In the genomic region with DNA sequence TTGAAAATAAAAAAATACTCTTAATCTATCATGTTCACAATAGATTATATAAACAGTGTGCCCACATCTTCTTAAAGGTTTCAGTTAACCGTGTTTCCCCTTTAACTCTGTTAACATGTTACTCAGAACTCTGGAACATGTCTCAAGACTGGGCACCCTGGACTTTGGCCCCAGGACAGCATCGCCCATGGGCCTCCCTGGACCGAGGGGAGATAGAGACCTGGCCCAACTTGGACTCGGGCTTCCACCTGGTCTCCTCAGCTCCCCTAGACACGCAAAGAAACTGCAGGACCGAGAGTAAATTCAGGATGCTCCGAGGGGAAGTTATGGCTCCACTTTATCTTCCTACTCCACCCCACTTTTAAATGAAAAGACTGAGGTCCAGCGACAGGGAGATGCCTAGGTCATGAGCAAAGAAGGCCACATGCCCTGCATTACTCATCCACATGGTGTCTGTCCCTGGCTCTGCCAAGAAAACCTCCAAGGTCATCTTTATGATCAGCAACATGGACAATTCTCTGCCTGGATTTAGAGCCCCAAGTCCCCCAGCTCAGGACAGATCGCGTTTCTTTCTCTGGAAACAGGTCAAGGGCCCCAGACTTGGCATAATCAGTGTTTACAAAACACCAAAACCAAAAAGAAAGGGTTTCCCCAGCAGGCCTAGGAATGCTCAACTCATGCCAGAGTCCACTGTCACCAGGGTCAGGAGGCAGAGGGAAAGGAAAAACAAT, we compare ENCODE assay signal across 2 cellular contexts.
TF ChIP-seq lines count a peak whose summit lies in the region.

No MANE protein-coding gene starts in this region.

TF ChIP-seq in SK-N-SH, 30 proteins besides CTCF, POLR2A, EP300 and RAD21 (continued from another document):
- no peak for TF ChIP-seq REST (IDR thresholded peaks at IDR 0.05; ENCODE audit: low read depth, low read length)
- TF ChIP-seq JUND (IDR thresholded peaks at IDR 0.05) = 0 out of 2 replicates have a peak, but pooled peaks have one; percentile 27

TF ChIP-seq in SK-N-SH treated with all-trans-retinoic acid at 6 μM for 48 hours, 23 proteins besides CTCF, POLR2A, EP300 and RAD21 (continued from another document):
- TF ChIP-seq ZFP3 (CRISPR knock-in tag; IDR thresholded peaks at IDR 0.05) = no peak
- TF ChIP-seq ZNF8 (CRISPR knock-in tag; IDR thresholded peaks at IDR 0.05) = no peak
